ENCODE assay signal across 21 cellular contexts in the genomic region with DNA sequence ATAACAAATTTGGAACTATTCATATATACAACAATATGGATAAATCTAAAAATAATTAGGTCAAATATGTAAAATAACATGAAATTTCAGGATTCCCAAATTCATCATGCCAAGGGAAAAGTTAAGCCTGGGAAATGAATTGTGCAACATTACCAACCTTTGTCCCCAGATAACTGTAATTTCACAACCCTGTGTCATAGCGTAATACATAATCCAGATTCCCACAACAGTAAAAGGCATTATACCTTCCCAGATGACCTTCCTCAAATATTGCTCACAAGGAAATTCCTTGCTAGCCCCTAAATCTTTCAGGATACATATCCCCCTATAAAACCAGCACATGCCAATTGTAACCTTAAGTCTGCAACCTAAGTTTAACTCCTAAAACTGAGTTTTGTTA. TPM values are rescaled to one million over a fixed set of nuclear protein-coding genes. Genes with fewer than 3 reads are reported as not detected.
"Had no signal": no experiment of that assay in that cellular context is flagged by ENCODE, and none has a peak within 500 bp of the region (broad histone marks: within the 10 kb centered on the region; RNA-seq: fewer than 3 reads in every experiment).

No MANE protein-coding gene starts in this region.

- H3K4me3 ChIP-seq: left lung, skin epidermis, tibial nerve had no signal

- H3K36me3 ChIP-seq: left lung, neutrophil, tibial nerve, WERI-Rb-1 had no signal

- H3K4me3 Mint-ChIP-seq: activated CD4-positive, alpha-beta memory T cell treated with anti-CD3 and anti-CD28 coated beads for 36 hours; activated naive CD8-positive, alpha-beta T cell; activated T-cell treated with anti-CD3 and anti-CD28 coated beads, Interleukin-2, amount 50 U/mL, for 24 hours; natural killer cell; T-helper 1 cell treated with Interleukin-12 subunit alpha and Interleukin-12 subunit beta and Interleukin-4 antibody, amounts not matched to agents 30 μg/mL and 1 μg/mL, for 36 hours had no signal

- DNase-seq: activated CD4-positive, alpha-beta memory T cell treated with anti-CD3 and anti-CD28 coated beads for 36 hours; activated effector memory CD4-positive, alpha-beta T cell treated with Interleukin-2 at 50 U/mL for 16 hours; activated T-cell treated with anti-CD3 and anti-CD28 coated beads, Interleukin-2, amount 50 U/mL, for 24 hours; islet precursor cell; left lung; mesenchymal stem cell; natural killer cell; posterior cingulate gyrus; retina; stimulated activated CD4-positive, alpha-beta T cell treated with anti-CD3 and anti-CD28 coated beads, Interleukin-4, amount 100 ng/mL, for 4 hours; stimulated activated CD8-positive, alpha-beta memory T cell treated with anti-CD3 and anti-CD28 coated beads, Interleukin-4, amount 100 ng/mL, for 48 hours; stimulated activated naive CD4-positive, alpha-beta T cell treated with Interleukin-2 at 50 U/mL for 16 hours; substantia nigra; WERI-Rb-1 had no signal

- FAIRE-seq: bronchial epithelial cell had no signal

- H3K27ac Mint-ChIP-seq: activated CD4-positive, alpha-beta memory T cell treated with anti-CD3 and anti-CD28 coated beads for 36 hours; activated naive CD8-positive, alpha-beta T cell; activated T-cell treated with anti-CD3 and anti-CD28 coated beads, Interleukin-2, amount 50 U/mL, for 24 hours; natural killer cell; T-helper 1 cell treated with Interleukin-12 subunit alpha and Interleukin-12 subunit beta and Interleukin-4 antibody, amounts not matched to agents 30 μg/mL and 1 μg/mL, for 36 hours had no signal

- H3K27me3 ChIP-seq: neutrophil had no signal

- ATAC-seq: left lung, natural killer cell had no signal

- H3K9me3 Mint-ChIP-seq: activated CD4-positive, alpha-beta memory T cell treated with anti-CD3 and anti-CD28 coated beads for 36 hours; activated T-cell treated with anti-CD3 and anti-CD28 coated beads, Interleukin-2, amount 50 U/mL, for 24 hours; natural killer cell; T-helper 1 cell treated with Interleukin-12 subunit alpha and Interleukin-12 subunit beta and Interleukin-4 antibody, amounts not matched to agents 30 μg/mL and 1 μg/mL, for 36 hours had no signal

- H3K9me3 ChIP-seq: left lung, neutrophil, tibial nerve had no signal

- H3K36me3 Mint-ChIP-seq: activated CD4-positive, alpha-beta memory T cell treated with anti-CD3 and anti-CD28 coated beads for 36 hours; activated naive CD8-positive, alpha-beta T cell; natural killer cell had no signal

- H3K27me3 Mint-ChIP-seq: activated CD4-positive, alpha-beta memory T cell treated with anti-CD3 and anti-CD28 coated beads for 36 hours; activated naive CD8-positive, alpha-beta T cell had no signal

- H3K4me1 ChIP-seq: left lung, tibial nerve had no signal

- H3K27ac ChIP-seq: left lung, neutrophil, skin epidermis, tibial nerve, WERI-Rb-1 had no signal

RNA-seq across cellular contexts. Expression of gene RAB40A, which starts 32.9 kb away (rescaled TPM):
- total RNA-seq: dermis microvascular lymphatic vessel endothelial cell, natural killer cell had no signal
